8 cellular contexts compared by ENCODE assay signal in the genomic region with DNA sequence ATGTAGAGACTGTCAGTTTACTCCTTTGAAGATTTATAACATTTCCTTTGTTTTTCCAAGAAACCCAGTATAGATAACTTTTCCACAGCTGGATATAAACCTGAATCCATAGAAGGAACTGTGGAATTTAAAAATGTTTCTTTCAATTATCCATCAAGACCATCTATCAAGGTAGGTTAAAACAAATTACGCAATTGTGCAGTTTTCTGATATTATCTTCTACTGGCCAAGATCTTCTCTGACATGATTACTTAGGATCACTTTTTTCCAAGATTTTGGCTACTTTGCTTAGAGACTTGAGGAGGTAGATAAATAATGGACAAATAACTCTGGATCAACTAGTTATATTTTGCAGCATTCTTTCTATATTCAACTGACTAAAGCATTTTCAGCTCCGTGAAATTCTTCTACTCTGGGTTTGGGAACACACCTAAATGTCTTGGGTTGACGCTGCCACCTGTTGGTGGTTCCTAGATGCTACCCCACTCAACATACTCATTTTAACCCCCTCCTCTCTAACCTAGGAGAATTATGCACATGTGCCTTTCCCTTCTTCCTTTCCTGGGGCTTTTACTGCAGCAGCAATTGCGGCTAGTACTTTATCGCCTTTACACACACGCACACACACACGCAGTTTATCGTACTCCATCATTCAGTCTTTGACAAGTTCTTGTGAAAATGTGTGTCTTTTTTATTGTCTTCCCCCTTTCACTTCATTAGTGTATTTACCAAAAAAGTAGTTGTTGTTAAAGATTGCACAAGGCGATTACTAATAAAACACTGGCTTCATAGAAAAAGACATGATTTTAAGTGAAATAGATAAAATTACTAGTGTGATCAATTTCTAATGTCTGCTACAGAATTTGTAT. TPM values are rescaled to one million over a fixed set of nuclear protein-coding genes. Genes with fewer than 3 reads are reported as not detected.
DNase-seq lines count a peak whose midpoint lies in the region; ATAC-seq, FAIRE-seq and TF ChIP-seq lines count a peak whose summit lies in the region.

No MANE protein-coding gene starts in this region.

- H2AFZ ChIP-seq in OCI-LY3 (ENCODE audit: low read depth, low read length), result no peak overlapping the region

- FAIRE-seq in frontal cortex (lab: Jason Lieb, UNC), result no peak

- H3K27me3 ChIP-seq in OCI-LY3 (ENCODE audit: low read depth, low read length), result peaks cover 20% of the 10 kb centered on the region

- H3K4me1 ChIP-seq in OCI-LY3 (ENCODE audit: low read length), result peaks cover 7% of the 10 kb centered on the region; the same call in 1 of the 2 replicates

- H3K27ac ChIP-seq in OCI-LY3 (ENCODE audit: low read length), result no peak overlapping the region

- H4K20me1 ChIP-seq in OCI-LY3 (ENCODE audit: insufficient read depth, low read length), result no peaks in the 10 kb centered on the region

- TF ChIP-seq CTCF in GM12865 (IDR thresholded peaks at IDR 0.05; ENCODE audit: insufficient read depth, low read depth, low read length, missing control alignments), result peak; percentile 47
- TF ChIP-seq CTCF in OCI-LY3 (IDR thresholded peaks at IDR 0.05; ENCODE audit: low read depth, low read length), result peak; percentile 56

- peak; percentile 49 for DNase-seq in GM12865 (ENCODE audit: low read depth)
- peak; percentile 44 for DNase-seq in glomerular visceral epithelial cell (ENCODE audit: extremely low spot score)
- DNase-seq in GM19240 (ENCODE audit: insufficient read length, low spot score), result no peak
- no peak for DNase-seq in frontal cortex (ENCODE audit: low spot score in 2 of 2)
- DNase-seq in pons (ENCODE audit: low spot score), result no peak

- H3K9ac ChIP-seq in OCI-LY3 (ENCODE audit: low read length), result no peak overlapping the region

- peak overlapping the region; percentile 44 for H3K4me2 ChIP-seq in OCI-LY3 (ENCODE audit: low read length)

- H3K9me3 ChIP-seq in OCI-LY3 (ENCODE audit: insufficient read depth, low read length), result no peaks in the 10 kb centered on the region

- no peak overlapping the region for H3K4me3 ChIP-seq in GM12865 (ENCODE audit: low read depth, low read length)
- peak overlapping the region; percentile 27 for H3K4me3 ChIP-seq in OCI-LY3 (ENCODE audit: low read length)

- ATAC-seq in HG02678 (IDR thresholded peaks at IDR 0.05; ENCODE audit: unreplicated experiment) (peak; percentile 53), GM18873 (IDR thresholded peaks at IDR 0.05; ENCODE audit: low FRiP score, unreplicated experiment) (no peak)

- H3K36me3 ChIP-seq in OCI-LY3 (replicated peaks; ENCODE audit: low read depth, low read length), result no peaks in the 10 kb centered on the region

- H3K79me2 ChIP-seq in OCI-LY3 (ENCODE audit: low read length), result no peaks in the 10 kb centered on the region

RNA-seq across cellular contexts. Expression of gene ABCB5, which starts 32.7 kb away (rescaled TPM):
- not detected for total RNA-seq in frontal cortex

Comparison
In these comparisons a context has a peak if more than half of its experiments do, and no peak if none do; other contexts are left out.
1. DNase-seq: peak in GM12865 (single experiment) and glomerular visceral epithelial cell (single experiment); none in GM19240 (single experiment), frontal cortex (0 of 2) and pons (single experiment).